In genomic region chr1:231626535-231626950, GRCh38 we compare ENCODE assay signal across 8 cellular contexts. TPM values are rescaled to one million over a fixed set of nuclear protein-coding genes. Genes with fewer than 3 reads are reported as not detected.
DNase-seq lines count a peak whose midpoint lies in the region; ATAC-seq and TF ChIP-seq lines count a peak whose summit lies in the region.

Gene DISC1, plus strand, starts transcription at chr1:231626790. Its CDS starts 78 bp downstream, at chr1:231626868.

- peak within 1 kb of the TSS; percentile 85 for H3K27ac Mint-ChIP-seq in activated T-helper 17 cell treated with anti-CD3 and anti-CD28 coated beads, Interleukin-2, amount 50 U/mL, for 72 hours
- H3K27ac Mint-ChIP-seq in stimulated activated naive CD8-positive, alpha-beta T cell treated with anti-CD3 and anti-CD28 coated beads, Interleukin-15, Interleukin-2, amounts not matched to agents 100 ng/mL and 50 ng/mL, for 24 hours: peak within 1 kb of the TSS; percentile 83

- peaks cover 12% of the 10 kb centered on the region for H3K4me1 Mint-ChIP-seq in activated T-helper 17 cell treated with anti-CD3 and anti-CD28 coated beads, Interleukin-2, amount 50 U/mL, for 72 hours
- peaks cover 30% of the 10 kb centered on the region for H3K4me1 Mint-ChIP-seq in stimulated activated naive CD8-positive, alpha-beta T cell treated with anti-CD3 and anti-CD28 coated beads, Interleukin-15, Interleukin-2, amounts not matched to agents 100 ng/mL and 50 ng/mL, for 24 hours (ENCODE audit: low read depth)

- CTCF ChIA-PET in BJ (lab: Yijun Ruan, JAX): no interaction called here

- H3K9me3 ChIP-seq in fibroblast of lung (ENCODE audit: control insufficient read depth, insufficient read depth, low read depth, low read length): no peaks in the 10 kb centered on the region

- DNase-seq in BJ (ENCODE audit: low read depth) (peak; percentile 49), HuH-7 (ENCODE audit: low spot score) (peak; percentile 79), OCI-M2 (lab: John Stamatoyannopoulos, UW; ENCODE audit: unreplicated experiment) (peak; percentile 48), fibroblast of lung (ENCODE audit: low read depth in 2 of 2) (peak; percentile 91 to 93), myocyte (ENCODE audit: low read depth) (peak; percentile 82)

- H3K4me3 ChIP-seq in BJ (ENCODE audit: low read depth, low read length): peak within 1 kb of the TSS; percentile 84
- peak within 1 kb of the TSS; percentile 45 to 84 (median 72) for H3K4me3 ChIP-seq in fibroblast of lung (replicated peaks in 1 of 4; ENCODE audit: control extremely low read depth in 1 of 4, insufficient read depth in 1 of 4, low read depth in 3 of 4, low read length in 4 of 4)

- H4K20me1 ChIP-seq in fibroblast of lung (ENCODE audit: control insufficient read depth, extremely low read depth, insufficient read depth, low read length): no peaks in the 10 kb centered on the region

- H3K27ac ChIP-seq in fibroblast of lung (ENCODE audit: insufficient read depth, low read length): no peak within 1 kb of the TSS

- H2AFZ ChIP-seq in fibroblast of lung (ENCODE audit: low read length): peak within 1 kb of the TSS; percentile 71

- peak; percentile 46 for ATAC-seq in GM19467 (IDR thresholded peaks at IDR 0.05; ENCODE audit: unreplicated experiment)
- peak; percentile 73 for ATAC-seq in activated T-helper 17 cell treated with anti-CD3 and anti-CD28 coated beads, Interleukin-2, amount 50 U/mL, for 72 hours (replicated peaks)

- peak within 1 kb of the TSS; percentile 53 for H3K9ac ChIP-seq in fibroblast of lung (ENCODE audit: insufficient read depth, low read length)

- no peaks in the 10 kb centered on the region for H3K36me3 ChIP-seq in BJ (ENCODE audit: control insufficient read depth, insufficient read depth, low read length)
- no peaks in the 10 kb centered on the region for H3K36me3 ChIP-seq in fibroblast of lung (ENCODE audit: control insufficient read depth, insufficient read depth, low read length)

- H3K4me3 Mint-ChIP-seq in activated T-helper 17 cell treated with anti-CD3 and anti-CD28 coated beads, Interleukin-2, amount 50 U/mL, for 72 hours: peak within 1 kb of the TSS; percentile 91
- peak within 1 kb of the TSS; percentile 92 for H3K4me3 Mint-ChIP-seq in stimulated activated naive CD8-positive, alpha-beta T cell treated with anti-CD3 and anti-CD28 coated beads, Interleukin-15, Interleukin-2, amounts not matched to agents 100 ng/mL and 50 ng/mL, for 24 hours

- H3K4me1 ChIP-seq in fibroblast of lung (ENCODE audit: control insufficient read depth, extremely low read depth, insufficient read depth, low read length): peaks cover 5% of the 10 kb centered on the region

- peak within 1 kb of the TSS; percentile 95 for H3K4me2 ChIP-seq in fibroblast of lung (ENCODE audit: extremely low read depth, insufficient read depth, low read length)

- H3K27me3 ChIP-seq in BJ (ENCODE audit: control insufficient read depth, insufficient read depth, low read length): no peaks in the 10 kb centered on the region
- no peaks in the 10 kb centered on the region for H3K27me3 ChIP-seq in fibroblast of lung (ENCODE audit: control insufficient read depth, insufficient read depth, low read length)

- POLR2A ChIA-PET in BJ (lab: Charles Lee): no interaction called here

- no peaks in the 10 kb centered on the region for H3K27me3 Mint-ChIP-seq in activated T-helper 17 cell treated with anti-CD3 and anti-CD28 coated beads, Interleukin-2, amount 50 U/mL, for 72 hours
- H3K27me3 Mint-ChIP-seq in stimulated activated naive CD8-positive, alpha-beta T cell treated with anti-CD3 and anti-CD28 coated beads, Interleukin-15, Interleukin-2, amounts not matched to agents 100 ng/mL and 50 ng/mL, for 24 hours: peaks cover 9% of the 10 kb centered on the region

- no peaks in the 10 kb centered on the region for H3K36me3 Mint-ChIP-seq in activated T-helper 17 cell treated with anti-CD3 and anti-CD28 coated beads, Interleukin-2, amount 50 U/mL, for 72 hours (ENCODE audit: low read depth)
- no peaks in the 10 kb centered on the region for H3K36me3 Mint-ChIP-seq in stimulated activated naive CD8-positive, alpha-beta T cell treated with anti-CD3 and anti-CD28 coated beads, Interleukin-15, Interleukin-2, amounts not matched to agents 100 ng/mL and 50 ng/mL, for 24 hours (ENCODE audit: low read depth)

- no peaks in the 10 kb centered on the region for H3K79me2 ChIP-seq in fibroblast of lung (ENCODE audit: control insufficient read depth, insufficient read depth, low read length)

- TF ChIP-seq CTCF in BJ (IDR thresholded peaks at IDR 0.05; ENCODE audit: insufficient read depth, low read depth, low read length): no peak
- TF ChIP-seq CTCF in fibroblast of lung (conservative IDR thresholded peaks at IDR 0.05 in 1 of 2, IDR thresholded peaks at IDR 0.05 in 1 of 2; ENCODE audit: low read depth in 1 of 2, low read length in 2 of 2): no peak

- H3K9me3 Mint-ChIP-seq in activated T-helper 17 cell treated with anti-CD3 and anti-CD28 coated beads, Interleukin-2, amount 50 U/mL, for 72 hours: no peaks in the 10 kb centered on the region
- no peaks in the 10 kb centered on the region for H3K9me3 Mint-ChIP-seq in stimulated activated naive CD8-positive, alpha-beta T cell treated with anti-CD3 and anti-CD28 coated beads, Interleukin-15, Interleukin-2, amounts not matched to agents 100 ng/mL and 50 ng/mL, for 24 hours

RNA-seq across cellular contexts. Expression of gene DISC1, which starts in this region (rescaled TPM):
- polyA plus RNA-seq in BJ (2011; rRNA removed) (1.9 and 2.3 TPM in 2 replicates), fibroblast of lung (1.3 and 2.0 TPM in 2 replicates)
- 6.5 and 7.3 TPM in 2 replicates for polyA minus RNA-seq in BJ (2011; rRNA and poly(A)+ RNA removed)
- 1 to 10 TPM; 3.9 to 8.2 TPM for total RNA-seq in activated T-helper 17 cell treated with anti-CD3 and anti-CD28 coated beads, Interleukin-2, amount 50 U/mL, for 72 hours
- total RNA-seq in fibroblast of lung (3.6 and 4.3 TPM in 2 replicates), myocyte (3.6 and 5.2 TPM in 2 replicates)
- 0.62 and 1.2 TPM in 2 replicates for polyA plus RNA-seq in fibroblast of lung (2012)
- 0.67 and 1.3 TPM in 2 replicates for polyA minus RNA-seq in fibroblast of lung (ENCODE audit: low replicate concordance)
- polyA plus RNA-seq in myocyte (2012): 3.2 TPM
